ENCODE assay signal across 1 cellular context in the genomic region with DNA sequence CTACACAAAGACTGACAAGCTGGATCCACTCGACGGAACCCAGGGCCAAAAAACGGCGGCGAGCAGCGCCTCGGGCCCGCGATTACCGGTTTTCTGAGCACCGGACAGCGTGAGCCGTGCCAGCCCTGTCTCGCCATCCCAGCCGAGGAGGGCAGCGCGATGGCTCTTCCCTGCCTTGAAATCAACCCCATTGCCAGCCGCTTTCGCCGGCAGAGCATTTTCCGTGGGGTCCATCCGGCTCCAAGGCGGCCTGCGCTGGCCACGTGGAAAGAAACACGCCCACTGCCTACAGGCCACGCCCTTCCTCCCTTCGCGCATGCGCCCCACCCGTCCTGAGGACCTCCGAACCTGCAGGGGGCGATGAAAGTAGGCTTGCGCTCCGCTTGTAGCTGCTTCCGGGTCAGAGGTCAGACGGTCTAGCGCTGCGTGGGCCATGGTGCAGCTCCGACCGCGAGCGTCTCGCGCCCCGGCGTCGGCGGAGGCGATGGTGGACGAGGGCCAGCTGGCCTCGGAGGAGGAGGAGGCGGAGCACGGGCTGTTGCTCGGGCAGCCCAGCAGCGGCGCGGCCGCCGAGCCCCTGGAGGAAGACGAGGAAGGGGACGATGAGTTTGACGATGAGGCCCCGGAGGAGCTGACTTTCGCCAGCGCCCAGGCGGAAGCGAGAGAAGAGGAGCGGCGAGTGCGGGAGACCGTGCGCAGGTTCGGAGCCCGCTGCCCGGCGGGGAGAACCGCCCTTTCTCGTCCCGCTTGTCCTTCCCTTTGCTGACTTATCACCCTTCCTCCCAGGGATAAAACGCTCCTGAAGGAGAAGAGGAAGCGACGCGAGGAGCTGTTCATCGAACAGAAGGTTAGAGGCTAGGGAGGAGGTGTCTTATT.
A peak's percentile ranks its signal among the peaks of the same experiment; 100 is the strongest.
TF ChIP-seq lines count a peak whose summit lies in the region.

A gene (plus strand): TSS at position 410 of the 876 bp plus-strand sequence. CDS start 24 bp downstream, at position 434.

TF ChIP-seq in HepG2, 621 proteins besides CTCF, POLR2A, EP300 and RAD21 (continued from another document and continues in another):
- TF ChIP-seq ASH2L (IDR thresholded peaks at IDR 0.05; ENCODE audit: insufficient read length, low read depth, low read length) (peak; percentile 99), ZNF556 (CRISPR knock-in tag; IDR thresholded peaks at IDR 0.05; ENCODE audit: borderline replicate concordance) (peak; percentile 97; the same call in 1 of the 2 replicates), IRF2 (CRISPR knock-in tag; IDR thresholded peaks at IDR 0.05) (peak; percentile 99), ELF3 (CRISPR knock-in tag; IDR thresholded peaks at IDR 0.05) (peak; percentile 98), NCOA1 (CRISPR knock-in tag; IDR thresholded peaks at IDR 0.05) (peak; percentile 92; the same call in 1 of the 2 replicates), ATF7 (IDR thresholded peaks at IDR 0.05) (no peak), ATF7 (CRISPR knock-in tag; IDR thresholded peaks at IDR 0.05) (peak; percentile 77), HNRNPUL1 (IDR thresholded peaks at IDR 0.05; ENCODE audit: low read depth, low read length) (peak; percentile 83), ZNF550 (CRISPR knock-in tag; IDR thresholded peaks at IDR 0.05; ENCODE audit: borderline replicate concordance) (peak; percentile 95; the same call in 1 of the 2 replicates), NR2F1 (CRISPR knock-in tag; IDR thresholded peaks at IDR 0.05) (peak; percentile 98 to 99), BCL6 (CRISPR knock-in tag; IDR thresholded peaks at IDR 0.05) (peak; percentile 83), PRMT3 (CRISPR knock-in tag; IDR thresholded peaks at IDR 0.05; ENCODE audit: borderline replicate concordance, low read depth) (peak; percentile 89; the same call in 1 of the 2 replicates), MBD4 (IDR thresholded peaks at IDR 0.05; ENCODE audit: borderline replicate concordance, low read length) (no peak), CBX2 (IDR thresholded peaks at IDR 0.05; ENCODE audit: low read depth, low read length) (no peak), CBX2 (CRISPR knock-in tag; IDR thresholded peaks at IDR 0.05; ENCODE audit: low read depth) (peak; percentile 86; the same call in 1 of the 2 replicates), RCOR2 (CRISPR knock-in tag; IDR thresholded peaks at IDR 0.05) (0 out of 2 replicates have a peak, but pooled peaks have one; percentile 68), FOXA3 (CRISPR knock-in tag; IDR thresholded peaks at IDR 0.05) (peak; percentile 91), ARNTL (CRISPR knock-in tag; IDR thresholded peaks at IDR 0.05) (peak; percentile 94), SRY (CRISPR knock-in tag; IDR thresholded peaks at IDR 0.05) (peak; percentile 100), AHR (CRISPR knock-in tag; IDR thresholded peaks at IDR 0.05) (peak; percentile 72; the same call in 1 of the 2 replicates), MEIS1 (CRISPR knock-in tag; IDR thresholded peaks at IDR 0.05; ENCODE audit: borderline replicate concordance) (peak; percentile 94), STAT5B (CRISPR knock-in tag; IDR thresholded peaks at IDR 0.05) (no peak; the same call in 1 of the 2 replicates), ZNF737 (CRISPR knock-in tag; IDR thresholded peaks at IDR 0.05; ENCODE audit: borderline replicate concordance) (peak; percentile 10; the same call in 1 of the 2 replicates), SALL2 (CRISPR knock-in tag; IDR thresholded peaks at IDR 0.05) (peak; percentile 96), STAG1 (CRISPR knock-in tag; IDR thresholded peaks at IDR 0.05) (peak; percentile 42)
- TF ChIP-seq, protein P1, sequence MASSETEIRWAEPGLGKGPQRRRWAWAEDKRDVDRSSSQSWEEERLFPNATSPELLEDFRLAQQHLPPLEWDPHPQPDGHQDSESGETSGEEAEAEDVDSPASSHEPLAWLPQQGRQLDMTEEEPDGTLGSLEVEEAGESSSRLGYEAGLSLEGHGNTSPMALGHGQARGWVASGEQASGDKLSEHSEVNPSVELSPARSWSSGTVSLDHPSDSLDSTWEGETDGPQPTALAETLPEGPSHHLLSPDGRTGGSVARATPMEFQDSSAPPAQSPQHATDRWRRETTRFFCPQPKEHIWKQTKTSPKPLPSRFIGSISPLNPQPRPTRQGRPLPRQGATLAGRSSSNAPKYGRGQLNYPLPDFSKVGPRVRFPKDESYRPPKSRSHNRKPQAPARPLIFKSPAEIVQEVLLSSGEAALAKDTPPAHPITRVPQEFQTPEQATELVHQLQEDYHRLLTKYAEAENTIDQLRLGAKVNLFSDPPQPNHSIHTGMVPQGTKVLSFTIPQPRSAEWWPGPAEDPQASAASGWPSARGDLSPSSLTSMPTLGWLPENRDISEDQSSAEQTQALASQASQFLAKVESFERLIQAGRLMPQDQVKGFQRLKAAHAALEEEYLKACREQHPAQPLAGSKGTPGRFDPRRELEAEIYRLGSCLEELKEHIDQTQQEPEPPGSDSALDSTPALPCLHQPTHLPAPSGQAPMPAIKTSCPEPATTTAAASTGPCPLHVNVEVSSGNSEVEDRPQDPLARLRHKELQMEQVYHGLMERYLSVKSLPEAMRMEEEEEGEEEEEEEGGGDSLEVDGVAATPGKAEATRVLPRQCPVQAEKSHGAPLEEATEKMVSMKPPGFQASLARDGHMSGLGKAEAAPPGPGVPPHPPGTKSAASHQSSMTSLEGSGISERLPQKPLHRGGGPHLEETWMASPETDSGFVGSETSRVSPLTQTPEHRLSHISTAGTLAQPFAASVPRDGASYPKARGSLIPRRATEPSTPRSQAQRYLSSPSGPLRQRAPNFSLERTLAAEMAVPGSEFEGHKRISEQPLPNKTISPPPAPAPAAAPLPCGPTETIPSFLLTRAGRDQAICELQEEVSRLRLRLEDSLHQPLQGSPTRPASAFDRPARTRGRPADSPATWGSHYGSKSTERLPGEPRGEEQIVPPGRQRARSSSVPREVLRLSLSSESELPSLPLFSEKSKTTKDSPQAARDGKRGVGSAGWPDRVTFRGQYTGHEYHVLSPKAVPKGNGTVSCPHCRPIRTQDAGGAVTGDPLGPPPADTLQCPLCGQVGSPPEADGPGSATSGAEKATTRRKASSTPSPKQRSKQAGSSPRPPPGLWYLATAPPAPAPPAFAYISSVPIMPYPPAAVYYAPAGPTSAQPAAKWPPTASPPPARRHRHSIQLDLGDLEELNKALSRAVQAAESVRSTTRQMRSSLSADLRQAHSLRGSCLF (CRISPR knock-in tag; IDR thresholded peaks at IDR 0.05; ENCODE audit: borderline replicate concordance) = no peak; the same call in 1 of the 2 replicates
- TF ChIP-seq, protein P2, sequence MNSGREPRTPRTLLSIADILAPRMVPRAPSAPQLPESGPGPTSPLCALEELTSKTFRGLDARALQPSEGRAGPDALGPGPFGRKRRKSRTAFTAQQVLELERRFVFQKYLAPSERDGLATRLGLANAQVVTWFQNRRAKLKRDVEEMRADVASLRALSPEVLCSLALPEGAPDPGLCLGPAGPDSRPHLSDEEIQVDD (CRISPR knock-in tag; IDR thresholded peaks at IDR 0.05; ENCODE audit: borderline replicate concordance) = peak; percentile 80
- TF ChIP-seq, protein P3, sequence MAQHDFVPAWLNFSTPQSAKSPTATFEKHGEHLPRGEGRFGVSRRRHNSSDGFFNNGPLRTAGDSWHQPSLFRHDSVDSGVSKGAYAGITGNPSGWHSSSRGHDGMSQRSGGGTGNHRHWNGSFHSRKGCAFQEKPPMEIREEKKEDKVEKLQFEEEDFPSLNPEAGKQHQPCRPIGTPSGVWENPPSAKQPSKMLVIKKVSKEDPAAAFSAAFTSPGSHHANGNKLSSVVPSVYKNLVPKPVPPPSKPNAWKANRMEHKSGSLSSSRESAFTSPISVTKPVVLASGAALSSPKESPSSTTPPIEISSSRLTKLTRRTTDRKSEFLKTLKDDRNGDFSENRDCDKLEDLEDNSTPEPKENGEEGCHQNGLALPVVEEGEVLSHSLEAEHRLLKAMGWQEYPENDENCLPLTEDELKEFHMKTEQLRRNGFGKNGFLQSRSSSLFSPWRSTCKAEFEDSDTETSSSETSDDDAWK (CRISPR knock-in tag; IDR thresholded peaks at IDR 0.05) = no peak
- TF ChIP-seq, protein P4, sequence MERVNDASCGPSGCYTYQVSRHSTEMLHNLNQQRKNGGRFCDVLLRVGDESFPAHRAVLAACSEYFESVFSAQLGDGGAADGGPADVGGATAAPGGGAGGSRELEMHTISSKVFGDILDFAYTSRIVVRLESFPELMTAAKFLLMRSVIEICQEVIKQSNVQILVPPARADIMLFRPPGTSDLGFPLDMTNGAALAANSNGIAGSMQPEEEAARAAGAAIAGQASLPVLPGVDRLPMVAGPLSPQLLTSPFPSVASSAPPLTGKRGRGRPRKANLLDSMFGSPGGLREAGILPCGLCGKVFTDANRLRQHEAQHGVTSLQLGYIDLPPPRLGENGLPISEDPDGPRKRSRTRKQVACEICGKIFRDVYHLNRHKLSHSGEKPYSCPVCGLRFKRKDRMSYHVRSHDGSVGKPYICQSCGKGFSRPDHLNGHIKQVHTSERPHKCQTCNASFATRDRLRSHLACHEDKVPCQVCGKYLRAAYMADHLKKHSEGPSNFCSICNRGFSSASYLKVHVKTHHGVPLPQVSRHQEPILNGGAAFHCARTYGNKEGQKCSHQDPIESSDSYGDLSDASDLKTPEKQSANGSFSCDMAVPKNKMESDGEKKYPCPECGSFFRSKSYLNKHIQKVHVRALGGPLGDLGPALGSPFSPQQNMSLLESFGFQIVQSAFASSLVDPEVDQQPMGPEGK (CRISPR knock-in tag; IDR thresholded peaks at IDR 0.05) = peak; percentile 47; the same call in 1 of the 2 replicates
- TF ChIP-seq, protein P5, sequence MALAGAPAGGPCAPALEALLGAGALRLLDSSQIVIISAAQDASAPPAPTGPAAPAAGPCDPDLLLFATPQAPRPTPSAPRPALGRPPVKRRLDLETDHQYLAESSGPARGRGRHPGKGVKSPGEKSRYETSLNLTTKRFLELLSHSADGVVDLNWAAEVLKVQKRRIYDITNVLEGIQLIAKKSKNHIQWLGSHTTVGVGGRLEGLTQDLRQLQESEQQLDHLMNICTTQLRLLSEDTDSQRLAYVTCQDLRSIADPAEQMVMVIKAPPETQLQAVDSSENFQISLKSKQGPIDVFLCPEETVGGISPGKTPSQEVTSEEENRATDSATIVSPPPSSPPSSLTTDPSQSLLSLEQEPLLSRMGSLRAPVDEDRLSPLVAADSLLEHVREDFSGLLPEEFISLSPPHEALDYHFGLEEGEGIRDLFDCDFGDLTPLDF (CRISPR knock-in tag; IDR thresholded peaks at IDR 0.05) = peak; percentile 71
- TF ChIP-seq, protein P6, sequence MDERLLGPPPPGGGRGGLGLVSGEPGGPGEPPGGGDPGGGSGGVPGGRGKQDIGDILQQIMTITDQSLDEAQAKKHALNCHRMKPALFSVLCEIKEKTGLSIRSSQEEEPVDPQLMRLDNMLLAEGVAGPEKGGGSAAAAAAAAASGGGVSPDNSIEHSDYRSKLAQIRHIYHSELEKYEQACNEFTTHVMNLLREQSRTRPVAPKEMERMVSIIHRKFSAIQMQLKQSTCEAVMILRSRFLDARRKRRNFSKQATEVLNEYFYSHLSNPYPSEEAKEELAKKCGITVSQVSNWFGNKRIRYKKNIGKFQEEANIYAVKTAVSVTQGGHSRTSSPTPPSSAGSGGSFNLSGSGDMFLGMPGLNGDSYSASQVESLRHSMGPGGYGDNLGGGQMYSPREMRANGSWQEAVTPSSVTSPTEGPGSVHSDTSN (CRISPR knock-in tag; IDR thresholded peaks at IDR 0.05) = no peak
- TF ChIP-seq, protein P7, sequence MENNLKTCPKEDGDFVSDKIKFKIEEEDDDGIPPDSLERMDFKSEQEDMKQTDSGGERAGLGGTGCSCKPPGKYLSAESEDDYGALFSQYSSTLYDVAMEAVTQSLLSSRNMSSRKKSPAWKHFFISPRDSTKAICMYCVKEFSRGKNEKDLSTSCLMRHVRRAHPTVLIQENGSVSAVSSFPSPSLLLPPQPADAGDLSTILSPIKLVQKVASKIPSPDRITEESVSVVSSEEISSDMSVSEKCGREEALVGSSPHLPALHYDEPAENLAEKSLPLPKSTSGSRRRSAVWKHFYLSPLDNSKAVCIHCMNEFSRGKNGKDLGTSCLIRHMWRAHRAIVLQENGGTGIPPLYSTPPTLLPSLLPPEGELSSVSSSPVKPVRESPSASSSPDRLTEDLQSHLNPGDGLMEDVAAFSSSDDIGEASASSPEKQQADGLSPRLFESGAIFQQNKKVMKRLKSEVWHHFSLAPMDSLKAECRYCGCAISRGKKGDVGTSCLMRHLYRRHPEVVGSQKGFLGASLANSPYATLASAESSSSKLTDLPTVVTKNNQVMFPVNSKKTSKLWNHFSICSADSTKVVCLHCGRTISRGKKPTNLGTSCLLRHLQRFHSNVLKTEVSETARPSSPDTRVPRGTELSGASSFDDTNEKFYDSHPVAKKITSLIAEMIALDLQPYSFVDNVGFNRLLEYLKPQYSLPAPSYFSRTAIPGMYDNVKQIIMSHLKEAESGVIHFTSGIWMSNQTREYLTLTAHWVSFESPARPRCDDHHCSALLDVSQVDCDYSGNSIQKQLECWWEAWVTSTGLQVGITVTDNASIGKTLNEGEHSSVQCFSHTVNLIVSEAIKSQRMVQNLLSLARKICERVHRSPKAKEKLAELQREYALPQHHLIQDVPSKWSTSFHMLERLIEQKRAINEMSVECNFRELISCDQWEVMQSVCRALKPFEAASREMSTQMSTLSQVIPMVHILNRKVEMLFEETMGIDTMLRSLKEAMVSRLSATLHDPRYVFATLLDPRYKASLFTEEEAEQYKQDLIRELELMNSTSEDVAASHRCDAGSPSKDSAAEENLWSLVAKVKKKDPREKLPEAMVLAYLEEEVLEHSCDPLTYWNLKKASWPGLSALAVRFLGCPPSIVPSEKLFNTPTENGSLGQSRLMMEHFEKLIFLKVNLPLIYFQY (CRISPR knock-in tag; IDR thresholded peaks at IDR 0.05; ENCODE audit: borderline replicate concordance) = peak; percentile 85
- TF ChIP-seq, protein P8, sequence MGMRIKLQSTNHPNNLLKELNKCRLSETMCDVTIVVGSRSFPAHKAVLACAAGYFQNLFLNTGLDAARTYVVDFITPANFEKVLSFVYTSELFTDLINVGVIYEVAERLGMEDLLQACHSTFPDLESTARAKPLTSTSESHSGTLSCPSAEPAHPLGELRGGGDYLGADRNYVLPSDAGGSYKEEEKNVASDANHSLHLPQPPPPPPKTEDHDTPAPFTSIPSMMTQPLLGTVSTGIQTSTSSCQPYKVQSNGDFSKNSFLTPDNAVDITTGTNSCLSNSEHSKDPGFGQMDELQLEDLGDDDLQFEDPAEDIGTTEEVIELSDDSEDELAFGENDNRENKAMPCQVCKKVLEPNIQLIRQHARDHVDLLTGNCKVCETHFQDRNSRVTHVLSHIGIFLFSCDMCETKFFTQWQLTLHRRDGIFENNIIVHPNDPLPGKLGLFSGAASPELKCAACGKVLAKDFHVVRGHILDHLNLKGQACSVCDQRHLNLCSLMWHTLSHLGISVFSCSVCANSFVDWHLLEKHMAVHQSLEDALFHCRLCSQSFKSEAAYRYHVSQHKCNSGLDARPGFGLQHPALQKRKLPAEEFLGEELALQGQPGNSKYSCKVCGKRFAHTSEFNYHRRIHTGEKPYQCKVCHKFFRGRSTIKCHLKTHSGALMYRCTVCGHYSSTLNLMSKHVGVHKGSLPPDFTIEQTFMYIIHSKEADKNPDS (CRISPR knock-in tag; IDR thresholded peaks at IDR 0.05) = no peak
